In the genomic region with DNA sequence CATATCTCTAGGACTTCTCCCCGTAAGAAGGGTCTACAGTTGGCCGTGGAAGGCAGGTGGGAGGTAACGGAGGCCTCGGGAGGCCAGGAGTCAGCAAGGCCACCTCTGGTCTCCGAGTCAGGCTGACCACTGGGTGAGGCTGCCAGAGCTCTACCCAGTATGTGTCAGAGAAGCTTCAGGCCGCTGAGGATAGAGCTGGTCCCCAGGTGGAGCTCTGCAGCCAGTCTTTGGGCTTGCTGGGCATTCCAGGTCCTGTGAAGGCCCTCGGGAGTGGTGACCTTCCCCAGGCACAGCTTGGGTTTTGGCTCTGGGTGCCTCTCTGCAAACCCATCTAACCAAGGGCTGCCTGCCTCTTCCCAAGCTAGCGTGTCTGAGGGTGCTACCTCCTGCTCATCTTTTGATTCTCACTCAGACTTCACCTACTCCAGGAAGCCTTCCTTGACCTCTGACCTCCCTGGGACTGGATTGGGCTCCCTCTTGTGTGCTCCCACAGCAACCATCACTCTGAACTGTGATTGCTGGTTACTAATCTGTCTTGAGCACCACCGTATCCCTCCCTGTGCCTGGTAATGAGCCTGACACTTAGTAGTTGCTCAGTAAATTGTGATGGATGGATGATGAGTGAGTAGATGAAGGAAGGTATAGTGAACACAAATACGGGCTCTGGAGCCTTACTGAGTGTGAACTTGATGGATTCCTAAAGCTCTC, we compare ENCODE assay signal across 1 cellular context.
TF ChIP-seq lines count a peak whose summit lies in the region.

No MANE protein-coding gene starts in this region.

TF ChIP-seq in A549, 52 proteins besides CTCF, POLR2A, EP300 and RAD21 (continued from another document):
- TF ChIP-seq BHLHE40 (IDR thresholded peaks at IDR 0.05; ENCODE audit: low read depth, low read length) (no peak), HDAC2 (IDR thresholded peaks at IDR 0.05) (no peak), CBX8 (IDR thresholded peaks at IDR 0.05) (no peak), CEBPB (IDR thresholded peaks at IDR 0.05) (no peak), HEYL (CRISPR knock-in tag; IDR thresholded peaks at IDR 0.05) (no peak), FOXS1 (CRISPR knock-in tag; IDR thresholded peaks at IDR 0.05) (no peak), ZNF302 (CRISPR knock-in tag; IDR thresholded peaks at IDR 0.05) (no peak), HES2 (IDR thresholded peaks at IDR 0.05) (no peak), FOSL2 (IDR thresholded peaks at IDR 0.05) (no peak), FOSL2 (CRISPR knock-in tag; IDR thresholded peaks at IDR 0.05) (no peak), NR3C1 (IDR thresholded peaks at IDR 0.05) (no peak), ESRRA (IDR thresholded peaks at IDR 0.05; ENCODE audit: borderline replicate concordance, low read length) (no peak)
- TF ChIP-seq, protein P1, sequence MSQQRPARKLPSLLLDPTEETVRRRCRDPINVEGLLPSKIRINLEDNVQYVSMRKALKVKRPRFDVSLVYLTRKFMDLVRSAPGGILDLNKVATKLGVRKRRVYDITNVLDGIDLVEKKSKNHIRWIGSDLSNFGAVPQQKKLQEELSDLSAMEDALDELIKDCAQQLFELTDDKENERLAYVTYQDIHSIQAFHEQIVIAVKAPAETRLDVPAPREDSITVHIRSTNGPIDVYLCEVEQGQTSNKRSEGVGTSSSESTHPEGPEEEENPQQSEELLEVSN (IDR thresholded peaks at IDR 0.05; ENCODE audit: borderline replicate concordance, low read depth): no peak
